Comparison of ENCODE assay signal across 8 cellular contexts in the genomic region with DNA sequence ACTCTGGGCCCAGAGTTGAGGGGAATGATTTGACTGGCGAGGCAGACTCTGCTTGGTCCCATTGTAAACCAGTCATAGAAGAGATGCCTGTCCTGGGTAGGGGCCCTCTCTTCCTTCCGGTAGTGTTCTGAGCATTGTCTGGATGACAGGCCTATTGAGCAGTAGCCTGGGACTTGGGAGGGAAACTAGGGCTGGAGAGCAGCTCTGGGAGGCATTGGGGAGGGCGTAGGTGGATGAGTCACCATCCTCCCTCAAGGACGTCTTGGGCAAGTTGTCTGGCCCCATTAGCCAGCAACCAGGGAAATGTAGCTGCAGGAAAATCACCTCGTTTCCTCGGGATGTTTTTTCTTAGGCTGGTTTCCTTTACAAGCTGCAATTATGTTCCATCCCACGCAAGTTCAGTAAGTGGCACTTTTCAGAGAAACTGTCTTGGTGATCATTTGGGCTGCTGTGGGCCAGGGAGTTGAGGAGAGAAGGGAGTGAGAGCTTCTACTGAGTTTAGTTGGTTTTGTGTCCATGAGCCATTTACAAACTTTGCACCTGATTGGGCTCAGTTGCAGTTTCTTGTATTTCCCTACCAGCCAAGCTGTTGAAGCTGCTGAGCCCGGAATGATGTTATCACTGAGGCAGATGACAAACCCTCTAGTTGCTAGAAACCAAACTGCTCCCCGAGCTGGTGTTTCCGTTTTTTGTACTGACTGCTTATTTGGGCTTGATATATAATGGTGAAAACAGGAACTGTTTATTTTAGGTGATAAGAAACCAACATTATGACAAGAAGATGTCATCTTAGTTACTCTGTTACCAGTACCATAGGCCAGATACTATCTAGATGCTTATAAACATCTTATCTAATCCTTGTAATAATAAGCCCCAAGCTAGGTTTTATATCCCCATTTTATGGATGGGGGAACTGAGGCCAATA.
DNase-seq lines count a peak whose midpoint lies in the region; ATAC-seq and TF ChIP-seq lines count a peak whose summit lies in the region.

No MANE protein-coding gene starts in this region.

- H3K27me3 ChIP-seq in kidney epithelial cell (ENCODE audit: control insufficient read depth, insufficient read depth, low read length), result no peaks in the 10 kb centered on the region

- TF ChIP-seq CTCF in kidney epithelial cell (IDR thresholded peaks at IDR 0.05; ENCODE audit: insufficient read depth, low read length, poor library complexity, severe bottlenecking), result no peak

- H3K27ac Mint-ChIP-seq in T-helper 17 cell, result peak overlapping the region; percentile 92

- ATAC-seq in GM19455 (IDR thresholded peaks at IDR 0.05; ENCODE audit: unreplicated experiment) (peak; percentile 78), HG03520 (IDR thresholded peaks at IDR 0.05; ENCODE audit: unreplicated experiment) (peak; percentile 77), T-helper 17 cell (peak; percentile 90)

- no peaks in the 10 kb centered on the region for H3K36me3 ChIP-seq in kidney epithelial cell (ENCODE audit: control insufficient read depth, insufficient read depth, low read length)

- H3K9me3 ChIP-seq in T-helper 17 cell (ENCODE audit: control insufficient read depth, low read length, poor library complexity, severe bottlenecking), result no peaks in the 10 kb centered on the region

- DNase-seq in Ammon's horn (ENCODE audit: low spot score) (peak; percentile 75), T-helper 17 cell (peak in 2 of 3 donors; percentile 9 to 28), brain pericyte (ENCODE audit: low read depth, low spot score) (peak; percentile 53), kidney epithelial cell (ENCODE audit: low read depth) (peak; percentile 93), NCI-H446 treated with DMSO at 0.1 percent for 48 hours (lab: John Stamatoyannopoulos, UW) (no peak)
- DNase-seq in stimulated activated CD4-positive, alpha-beta T cell treated with anti-CD3 and anti-CD28 coated beads, Interleukin-2, amount 100 ng/mL, for 24 hours, result peak; percentile 39 to 48

- peaks cover 7% of the 10 kb centered on the region for H3K36me3 Mint-ChIP-seq in T-helper 17 cell (ENCODE audit: low read depth)

- H3K27me3 Mint-ChIP-seq in T-helper 17 cell, result no peaks in the 10 kb centered on the region

- H3K4me3 ChIP-seq in kidney epithelial cell (ENCODE audit: low read depth, low read length), result no peak overlapping the region

- H3K4me3 Mint-ChIP-seq in T-helper 17 cell, result peak overlapping the region; percentile 59

- H3K4me1 Mint-ChIP-seq in T-helper 17 cell, result peaks cover 61% of the 10 kb centered on the region
